2 cellular contexts compared by ENCODE assay signal in genomic region chr9:121895274-121895835, GRCh38.
TF ChIP-seq lines count a peak whose summit lies in the region.

No MANE protein-coding gene starts in this region.

TF ChIP-seq in WTC11, 78 proteins besides CTCF, POLR2A, EP300 and RAD21:
- TF ChIP-seq ZSCAN18 (CRISPR knock-in tag; IDR thresholded peaks at IDR 0.05) (no peak), NFE2L1 (CRISPR knock-in tag; IDR thresholded peaks at IDR 0.05) (0 out of 2 replicates have a peak, but pooled peaks have one; percentile 2)
TF ChIP-seq in WTC11: peak in this region for 1.

TF ChIP-seq in endothelial cell of umbilical vein, 7 proteins besides CTCF, POLR2A, EP300 and RAD21 (continued from another document):
- TF ChIP-seq GATA2 (IDR thresholded peaks at IDR 0.05; ENCODE audit: insufficient read depth, insufficient read length, low read depth, low read length) (no peak), JUN (IDR thresholded peaks at IDR 0.05; ENCODE audit: borderline replicate concordance, insufficient read depth, insufficient read length, low read depth) (no peak), FOS (IDR thresholded peaks at IDR 0.05; ENCODE audit: borderline replicate concordance, insufficient read depth, low read length) (no peak)
